Comparison of ENCODE assay signal across 1 cellular context in the genomic region with DNA sequence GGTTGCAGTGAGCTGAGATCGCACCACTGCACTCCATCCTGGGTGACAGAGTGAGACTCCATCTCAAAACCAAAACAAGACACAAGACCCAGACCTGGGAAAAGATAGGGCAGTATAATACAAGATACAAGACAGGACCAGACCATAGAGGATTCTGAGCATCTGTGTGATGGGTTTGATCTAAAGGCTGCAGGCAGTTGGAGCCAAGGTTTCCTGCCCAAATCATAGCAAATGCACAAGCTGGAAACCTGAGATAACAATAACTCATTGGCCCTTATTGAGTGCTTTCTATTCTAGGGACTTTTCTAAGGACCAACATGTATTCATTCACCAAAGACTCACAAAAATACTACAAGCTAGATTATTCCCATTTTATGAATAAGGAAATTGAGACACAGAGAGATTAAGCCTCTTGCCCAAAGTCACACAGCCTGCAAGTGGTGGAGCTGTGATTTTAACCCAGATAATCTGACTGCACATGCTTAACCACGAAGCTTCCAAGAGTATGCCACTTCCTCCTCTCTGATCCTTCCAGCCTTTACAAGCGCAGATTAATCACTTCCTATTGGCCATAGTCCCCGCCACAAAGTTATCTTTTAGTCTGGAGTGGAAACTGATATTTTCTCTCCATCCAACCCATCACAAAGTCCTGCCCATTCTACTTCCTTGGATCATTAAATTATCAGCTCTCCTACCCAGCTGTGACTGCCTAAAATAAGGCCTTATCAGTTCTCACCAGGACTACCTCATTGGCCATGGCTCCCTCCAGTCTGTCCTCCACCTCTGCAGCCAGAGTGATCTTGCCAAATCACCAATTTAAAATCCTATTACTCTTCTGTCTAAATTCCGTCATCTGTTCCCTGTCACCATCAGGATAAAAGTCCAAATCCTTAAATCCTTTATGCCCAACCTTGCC.
TF ChIP-seq lines count a peak whose summit lies in the region.

No MANE protein-coding gene starts in this region.

TF ChIP-seq in GM12878, 131 proteins besides CTCF, POLR2A, EP300 and RAD21 (continued from another document):
- TF ChIP-seq, protein P1, sequence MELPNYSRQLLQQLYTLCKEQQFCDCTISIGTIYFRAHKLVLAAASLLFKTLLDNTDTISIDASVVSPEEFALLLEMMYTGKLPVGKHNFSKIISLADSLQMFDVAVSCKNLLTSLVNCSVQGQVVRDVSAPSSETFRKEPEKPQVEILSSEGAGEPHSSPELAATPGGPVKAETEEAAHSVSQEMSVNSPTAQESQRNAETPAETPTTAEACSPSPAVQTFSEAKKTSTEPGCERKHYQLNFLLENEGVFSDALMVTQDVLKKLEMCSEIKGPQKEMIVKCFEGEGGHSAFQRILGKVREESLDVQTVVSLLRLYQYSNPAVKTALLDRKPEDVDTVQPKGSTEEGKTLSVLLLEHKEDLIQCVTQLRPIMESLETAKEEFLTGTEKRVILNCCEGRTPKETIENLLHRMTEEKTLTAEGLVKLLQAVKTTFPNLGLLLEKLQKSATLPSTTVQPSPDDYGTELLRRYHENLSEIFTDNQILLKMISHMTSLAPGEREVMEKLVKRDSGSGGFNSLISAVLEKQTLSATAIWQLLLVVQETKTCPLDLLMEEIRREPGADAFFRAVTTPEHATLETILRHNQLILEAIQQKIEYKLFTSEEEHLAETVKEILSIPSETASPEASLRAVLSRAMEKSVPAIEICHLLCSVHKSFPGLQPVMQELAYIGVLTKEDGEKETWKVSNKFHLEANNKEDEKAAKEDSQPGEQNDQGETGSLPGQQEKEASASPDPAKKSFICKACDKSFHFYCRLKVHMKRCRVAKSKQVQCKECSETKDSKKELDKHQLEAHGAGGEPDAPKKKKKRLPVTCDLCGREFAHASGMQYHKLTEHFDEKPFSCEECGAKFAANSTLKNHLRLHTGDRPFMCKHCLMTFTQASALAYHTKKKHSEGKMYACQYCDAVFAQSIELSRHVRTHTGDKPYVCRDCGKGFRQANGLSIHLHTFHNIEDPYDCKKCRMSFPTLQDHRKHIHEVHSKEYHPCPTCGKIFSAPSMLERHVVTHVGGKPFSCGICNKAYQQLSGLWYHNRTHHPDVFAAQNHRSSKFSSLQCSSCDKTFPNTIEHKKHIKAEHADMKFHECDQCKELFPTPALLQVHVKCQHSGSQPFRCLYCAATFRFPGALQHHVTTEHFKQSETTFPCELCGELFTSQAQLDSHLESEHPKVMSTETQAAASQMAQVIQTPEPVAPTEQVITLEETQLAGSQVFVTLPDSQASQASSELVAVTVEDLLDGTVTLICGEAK (IDR thresholded peaks at IDR 0.05; ENCODE audit: borderline replicate concordance) = no peak
- no peak for TF ChIP-seq IRF3 (IDR thresholded peaks at IDR 0.05)
- TF ChIP-seq POLR2AphosphoS2 (IDR thresholded peaks at IDR 0.05; ENCODE audit: low read depth, low read length) = no peak
- TF ChIP-seq IKZF2 (IDR thresholded peaks at IDR 0.05) = no peak
- TF ChIP-seq USF1 (IDR thresholded peaks at IDR 0.05; ENCODE audit: borderline replicate concordance, extremely low read length, insufficient read depth, low read depth, low read length) = no peak
- TF ChIP-seq SUZ12 (IDR thresholded peaks at IDR 0.05; ENCODE audit: unreplicated experiment) = no peak
- TF ChIP-seq HDGF (IDR thresholded peaks at IDR 0.05) = no peak
- no peak for TF ChIP-seq ELK1 (IDR thresholded peaks at IDR 0.05; ENCODE audit: low read depth, low read length)
- TF ChIP-seq PKNOX1 (IDR thresholded peaks at IDR 0.05) = no peak
- no peak for TF ChIP-seq NFIC (IDR thresholded peaks at IDR 0.05; ENCODE audit: low read depth, low read length)
